Comparison of ENCODE assay signal across 1 cellular context in genomic region chr6:26026833-26027490, GRCh38.
TF ChIP-seq lines count a peak whose summit lies in the region.

No MANE protein-coding gene starts in this region.

TF ChIP-seq in HepG2, 621 proteins besides CTCF, POLR2A, EP300 and RAD21 (continued from another document and continues in another):
- TF ChIP-seq, protein P1, sequence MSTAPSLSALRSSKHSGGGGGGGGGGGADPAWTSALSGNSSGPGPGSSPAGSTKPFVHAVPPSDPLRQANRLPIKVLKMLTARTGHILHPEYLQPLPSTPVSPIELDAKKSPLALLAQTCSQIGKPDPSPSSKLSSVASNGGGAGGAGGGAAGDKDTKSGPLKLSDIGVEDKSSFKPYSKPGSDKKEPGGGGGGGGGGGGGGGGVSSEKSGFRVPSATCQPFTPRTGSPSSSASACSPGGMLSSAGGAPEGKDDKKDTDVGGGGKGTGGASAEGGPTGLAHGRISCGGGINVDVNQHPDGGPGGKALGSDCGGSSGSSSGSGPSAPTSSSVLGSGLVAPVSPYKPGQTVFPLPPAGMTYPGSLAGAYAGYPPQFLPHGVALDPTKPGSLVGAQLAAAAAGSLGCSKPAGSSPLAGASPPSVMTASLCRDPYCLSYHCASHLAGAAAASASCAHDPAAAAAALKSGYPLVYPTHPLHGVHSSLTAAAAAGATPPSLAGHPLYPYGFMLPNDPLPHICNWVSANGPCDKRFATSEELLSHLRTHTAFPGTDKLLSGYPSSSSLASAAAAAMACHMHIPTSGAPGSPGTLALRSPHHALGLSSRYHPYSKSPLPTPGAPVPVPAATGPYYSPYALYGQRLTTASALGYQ (CRISPR knock-in tag; IDR thresholded peaks at IDR 0.05) = peak; percentile 78
- TF ChIP-seq ZNF577 (CRISPR knock-in tag; IDR thresholded peaks at IDR 0.05; ENCODE audit: borderline replicate concordance, low read depth) (no peak), REL (CRISPR knock-in tag; conservative IDR thresholded peaks at IDR 0.05) (peak; percentile 88), ZNF30 (CRISPR knock-in tag; IDR thresholded peaks at IDR 0.05) (peak; percentile 61; the same call in 1 of the 2 replicates), MBNL3 (CRISPR knock-in tag; conservative IDR thresholded peaks at IDR 0.05) (no peak), ZNF619 (CRISPR knock-in tag; IDR thresholded peaks at IDR 0.05) (no peak; the same call in 1 of the 2 replicates), GLMP (CRISPR knock-in tag; IDR thresholded peaks at IDR 0.05; ENCODE audit: borderline replicate concordance) (no peak), FLYWCH1 (CRISPR knock-in tag; IDR thresholded peaks at IDR 0.05) (no peak), ZNF180 (CRISPR knock-in tag; IDR thresholded peaks at IDR 0.05; ENCODE audit: borderline replicate concordance, low read depth) (peak; percentile 90), MAFF (IDR thresholded peaks at IDR 0.05; ENCODE audit: low read depth, low read length) (0 out of 2 replicates have a peak, but pooled peaks have one; percentile 26), HOXA7 (CRISPR knock-in tag; IDR thresholded peaks at IDR 0.05) (0 out of 2 replicates have a peak, but pooled peaks have one; percentile 79), YEATS4 (CRISPR knock-in tag; IDR thresholded peaks at IDR 0.05; ENCODE audit: borderline replicate concordance) (peak; percentile 73), ZNF24 (IDR thresholded peaks at IDR 0.05) (0 out of 2 replicates have a peak, but pooled peaks have one; percentile 15), NFE2 (CRISPR knock-in tag; IDR thresholded peaks at IDR 0.05) (no peak), ZNF232 (CRISPR knock-in tag; IDR thresholded peaks at IDR 0.05; ENCODE audit: borderline replicate concordance) (peak; percentile 95; the same call in 1 of the 2 replicates), CBFB (CRISPR knock-in tag; IDR thresholded peaks at IDR 0.05) (peak; percentile 94), KLF13 (CRISPR knock-in tag; IDR thresholded peaks at IDR 0.05) (no peak), ZBTB26 (CRISPR knock-in tag; IDR thresholded peaks at IDR 0.05; ENCODE audit: borderline replicate concordance) (peak; percentile 48; the same call in 1 of the 2 replicates), CC2D1A (CRISPR knock-in tag; IDR thresholded peaks at IDR 0.05) (no peak), TP53 (CRISPR knock-in tag; conservative IDR thresholded peaks at IDR 0.05) (no peak), MIXL1 (CRISPR knock-in tag; IDR thresholded peaks at IDR 0.05) (peak; percentile 65; the same call in 1 of the 2 replicates), RELA (CRISPR knock-in tag; IDR thresholded peaks at IDR 0.05) (0 out of 2 replicates have a peak, but pooled peaks have one; percentile 51), TRIM24 (CRISPR knock-in tag; IDR thresholded peaks at IDR 0.05) (no peak), BCL3 (CRISPR knock-in tag; IDR thresholded peaks at IDR 0.05) (peak; percentile 89; the same call in 1 of the 2 replicates), KLF16 (CRISPR knock-in tag; IDR thresholded peaks at IDR 0.05) (peak in 1 of 2 experiments; percentile 99; a peak in 2 of 4 replicates)
- TF ChIP-seq, protein P2, sequence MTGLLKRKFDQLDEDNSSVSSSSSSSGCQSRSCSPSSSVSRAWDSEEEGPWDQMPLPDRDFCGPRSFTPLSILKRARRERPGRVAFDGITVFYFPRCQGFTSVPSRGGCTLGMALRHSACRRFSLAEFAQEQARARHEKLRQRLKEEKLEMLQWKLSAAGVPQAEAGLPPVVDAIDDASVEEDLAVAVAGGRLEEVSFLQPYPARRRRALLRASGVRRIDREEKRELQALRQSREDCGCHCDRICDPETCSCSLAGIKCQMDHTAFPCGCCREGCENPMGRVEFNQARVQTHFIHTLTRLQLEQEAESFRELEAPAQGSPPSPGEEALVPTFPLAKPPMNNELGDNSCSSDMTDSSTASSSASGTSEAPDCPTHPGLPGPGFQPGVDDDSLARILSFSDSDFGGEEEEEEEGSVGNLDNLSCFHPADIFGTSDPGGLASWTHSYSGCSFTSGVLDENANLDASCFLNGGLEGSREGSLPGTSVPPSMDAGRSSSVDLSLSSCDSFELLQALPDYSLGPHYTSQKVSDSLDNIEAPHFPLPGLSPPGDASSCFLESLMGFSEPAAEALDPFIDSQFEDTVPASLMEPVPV (CRISPR knock-in tag; IDR thresholded peaks at IDR 0.05) = peak; percentile 95
- TF ChIP-seq, protein P3, sequence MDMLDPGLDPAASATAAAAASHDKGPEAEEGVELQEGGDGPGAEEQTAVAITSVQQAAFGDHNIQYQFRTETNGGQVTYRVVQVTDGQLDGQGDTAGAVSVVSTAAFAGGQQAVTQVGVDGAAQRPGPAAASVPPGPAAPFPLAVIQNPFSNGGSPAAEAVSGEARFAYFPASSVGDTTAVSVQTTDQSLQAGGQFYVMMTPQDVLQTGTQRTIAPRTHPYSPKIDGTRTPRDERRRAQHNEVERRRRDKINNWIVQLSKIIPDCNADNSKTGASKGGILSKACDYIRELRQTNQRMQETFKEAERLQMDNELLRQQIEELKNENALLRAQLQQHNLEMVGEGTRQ (IDR thresholded peaks at IDR 0.05; ENCODE audit: low read depth, low read length) = no peak
- TF ChIP-seq, protein P3 (CRISPR knock-in tag; IDR thresholded peaks at IDR 0.05; ENCODE audit: borderline replicate concordance) = no peak; the same call in 1 of the 2 replicates
- TF ChIP-seq, protein P4, sequence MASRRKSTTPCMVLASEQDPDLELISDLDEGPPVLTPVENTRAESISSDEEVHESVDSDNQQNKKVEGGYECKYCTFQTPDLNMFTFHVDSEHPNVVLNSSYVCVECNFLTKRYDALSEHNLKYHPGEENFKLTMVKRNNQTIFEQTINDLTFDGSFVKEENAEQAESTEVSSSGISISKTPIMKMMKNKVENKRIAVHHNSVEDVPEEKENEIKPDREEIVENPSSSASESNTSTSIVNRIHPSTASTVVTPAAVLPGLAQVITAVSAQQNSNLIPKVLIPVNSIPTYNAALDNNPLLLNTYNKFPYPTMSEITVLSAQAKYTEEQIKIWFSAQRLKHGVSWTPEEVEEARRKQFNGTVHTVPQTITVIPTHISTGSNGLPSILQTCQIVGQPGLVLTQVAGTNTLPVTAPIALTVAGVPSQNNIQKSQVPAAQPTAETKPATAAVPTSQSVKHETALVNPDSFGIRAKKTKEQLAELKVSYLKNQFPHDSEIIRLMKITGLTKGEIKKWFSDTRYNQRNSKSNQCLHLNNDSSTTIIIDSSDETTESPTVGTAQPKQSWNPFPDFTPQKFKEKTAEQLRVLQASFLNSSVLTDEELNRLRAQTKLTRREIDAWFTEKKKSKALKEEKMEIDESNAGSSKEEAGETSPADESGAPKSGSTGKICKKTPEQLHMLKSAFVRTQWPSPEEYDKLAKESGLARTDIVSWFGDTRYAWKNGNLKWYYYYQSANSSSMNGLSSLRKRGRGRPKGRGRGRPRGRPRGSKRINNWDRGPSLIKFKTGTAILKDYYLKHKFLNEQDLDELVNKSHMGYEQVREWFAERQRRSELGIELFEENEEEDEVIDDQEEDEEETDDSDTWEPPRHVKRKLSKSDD (CRISPR knock-in tag; IDR thresholded peaks at IDR 0.05; ENCODE audit: low read depth) = peak; percentile 78; the same call in 1 of the 2 replicates
- TF ChIP-seq, protein P5, sequence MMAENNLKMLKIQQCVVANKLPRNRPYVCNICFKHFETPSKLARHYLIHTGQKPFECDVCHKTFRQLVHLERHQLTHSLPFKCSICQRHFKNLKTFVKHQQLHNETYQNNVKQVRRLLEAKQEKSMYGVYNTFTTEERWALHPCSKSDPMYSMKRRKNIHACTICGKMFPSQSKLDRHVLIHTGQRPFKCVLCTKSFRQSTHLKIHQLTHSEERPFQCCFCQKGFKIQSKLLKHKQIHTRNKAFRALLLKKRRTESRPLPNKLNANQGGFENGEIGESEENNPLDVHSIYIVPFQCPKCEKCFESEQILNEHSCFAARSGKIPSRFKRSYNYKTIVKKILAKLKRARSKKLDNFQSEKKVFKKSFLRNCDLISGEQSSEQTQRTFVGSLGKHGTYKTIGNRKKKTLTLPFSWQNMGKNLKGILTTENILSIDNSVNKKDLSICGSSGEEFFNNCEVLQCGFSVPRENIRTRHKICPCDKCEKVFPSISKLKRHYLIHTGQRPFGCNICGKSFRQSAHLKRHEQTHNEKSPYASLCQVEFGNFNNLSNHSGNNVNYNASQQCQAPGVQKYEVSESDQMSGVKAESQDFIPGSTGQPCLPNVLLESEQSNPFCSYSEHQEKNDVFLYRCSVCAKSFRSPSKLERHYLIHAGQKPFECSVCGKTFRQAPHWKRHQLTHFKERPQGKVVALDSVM (CRISPR knock-in tag; IDR thresholded peaks at IDR 0.05) = peak; percentile 72
- TF ChIP-seq, protein P6, sequence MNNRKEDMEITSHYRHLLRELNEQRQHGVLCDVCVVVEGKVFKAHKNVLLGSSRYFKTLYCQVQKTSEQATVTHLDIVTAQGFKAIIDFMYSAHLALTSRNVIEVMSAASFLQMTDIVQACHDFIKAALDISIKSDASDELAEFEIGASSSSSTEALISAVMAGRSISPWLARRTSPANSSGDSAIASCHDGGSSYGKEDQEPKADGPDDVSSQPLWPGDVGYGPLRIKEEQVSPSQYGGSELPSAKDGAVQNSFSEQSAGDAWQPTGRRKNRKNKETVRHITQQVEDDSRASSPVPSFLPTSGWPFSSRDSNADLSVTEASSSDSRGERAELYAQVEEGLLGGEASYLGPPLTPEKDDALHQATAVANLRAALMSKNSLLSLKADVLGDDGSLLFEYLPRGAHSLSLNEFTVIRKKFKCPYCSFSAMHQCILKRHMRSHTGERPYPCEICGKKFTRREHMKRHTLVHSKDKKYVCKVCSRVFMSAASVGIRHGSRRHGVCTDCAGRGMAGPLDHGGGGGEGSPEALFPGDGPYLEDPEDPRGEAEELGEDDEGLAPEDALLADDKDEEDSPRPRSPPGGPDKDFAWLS (CRISPR knock-in tag; IDR thresholded peaks at IDR 0.05; ENCODE audit: borderline replicate concordance) = no peak
